34 cellular contexts compared by ENCODE assay signal in genomic region chr11:95566151-95566670, GRCh38.
DNase-seq lines count a peak whose midpoint lies in the region; ATAC-seq and TF ChIP-seq lines count a peak whose summit lies in the region.
"Had no signal": no experiment of that assay in that cellular context is flagged by ENCODE, and none has a peak within 500 bp of the region (broad histone marks: within the 10 kb centered on the region; RNA-seq: fewer than 3 reads in every experiment).

No MANE protein-coding gene starts in this region.

- H3K36me3 ChIP-seq in GM23248 (ENCODE audit: low read depth), result no peaks in the 10 kb centered on the region
- no peaks in the 10 kb centered on the region for H3K36me3 ChIP-seq in adipocyte (ENCODE audit: control insufficient read depth, insufficient read depth, low read length, severe bottlenecking)
- H3K36me3 ChIP-seq in neutrophil, result no peaks in the 10 kb centered on the region
- H3K36me3 ChIP-seq: heart right ventricle, right atrium auricular region, upper lobe of left lung had no signal

- peaks cover 25% of the 10 kb centered on the region; the same call in 1 of the 2 replicates for H3F3A ChIP-seq in GM23248 (ENCODE audit: insufficient read depth)

- DNase-seq in GM23248, result no peak
- peak; percentile 61 for DNase-seq in adipocyte (ENCODE audit: low read depth)
- DNase-seq in fibroblast of peridontal ligament (ENCODE audit: extremely low read depth), result peak; percentile 36
- DNase-seq in T1000 (lab: John Stamatoyannopoulos, UW), result no peak
- DNase-seq: activated CD4-positive, alpha-beta T cell treated with anti-CD3 and anti-CD28 coated beads for 36 hours; activated CD8-positive, alpha-beta memory T cell treated with anti-CD3 and anti-CD28 coated beads, Interleukin-2, amount 50 U/mL, for 48 hours; activated CD8-positive, alpha-beta T cell treated with anti-CD3 and anti-CD28 coated beads for 36 hours; activated naive CD4-positive, alpha-beta T cell treated with anti-CD3 and anti-CD28 coated beads, Interleukin-2, amount 10 ng/mL, durations not matched to agents 7 days and 5 days; amniotic stem cell; Caco-2; DMS79 treated with DMSO at 0.1 percent for 48 hours; effector memory CD4-positive, alpha-beta T cell; foreskin keratinocyte; GF-D8; heart right ventricle; kidney glomerular epithelial cell; naive thymus-derived CD4-positive, alpha-beta T cell; NCI-H1105; NCI-H187 treated with DMSO at 0.1 percent for 48 hours; NCI-H2171 treated with DMSO at 0.1 percent for 48 hours; NCI-H510A; PC-3; small intestine; stimulated activated naive CD4-positive, alpha-beta T cell; upper lobe of left lung had no signal

- H3K4me2 ChIP-seq in GM23248 (ENCODE audit: unreplicated experiment), result peak overlapping the region; percentile 22
- H3K4me2 ChIP-seq: GM23338 had no signal

- H3K27ac ChIP-seq in GM23248 (no peak overlapping the region), neutrophil (peak overlapping the region; percentile 19)
- H3K27ac ChIP-seq: C4-2B, epithelial cell of prostate, foreskin keratinocyte, heart right ventricle, right atrium auricular region, upper lobe of left lung, VCaP had no signal

- no peaks in the 10 kb centered on the region for H3K27me3 ChIP-seq in GM23248 (replicated peaks; ENCODE audit: insufficient read depth)
- no peaks in the 10 kb centered on the region for H3K27me3 ChIP-seq in adipocyte (replicated peaks; ENCODE audit: control insufficient read depth, insufficient read depth, low read length)
- H3K27me3 ChIP-seq in neutrophil, result no peaks in the 10 kb centered on the region
- H3K27me3 ChIP-seq: foreskin keratinocyte, heart right ventricle, right atrium auricular region, upper lobe of left lung had no signal

- H3K4me1 ChIP-seq in GM23248 (ENCODE audit: insufficient read depth) (peaks cover 49% of the 10 kb centered on the region), adipocyte (ENCODE audit: control insufficient read depth, insufficient read depth, low read length) (peaks cover 53% of the 10 kb centered on the region), neutrophil (ENCODE audit: control insufficient read depth in 1 of 2, insufficient read depth in 1 of 2, low read depth in 1 of 2, low read length in 1 of 2) (peaks cover 0 to 17% of the 10 kb centered on the region in 2 experiments)
- H3K4me1 ChIP-seq: Caco-2, upper lobe of left lung had no signal

- ATAC-seq in GM18873 (IDR thresholded peaks at IDR 0.05; ENCODE audit: low FRiP score, unreplicated experiment) (no peak), HG03196 (IDR thresholded peaks at IDR 0.05; ENCODE audit: unreplicated experiment) (no peak)
- ATAC-seq: activated CD4-positive, alpha-beta T cell treated with anti-CD3 and anti-CD28 coated beads for 36 hours; activated CD8-positive, alpha-beta T cell treated with anti-CD3 and anti-CD28 coated beads for 36 hours; foreskin keratinocyte; GM23338; heart right ventricle; naive thymus-derived CD4-positive, alpha-beta T cell; PC-3; SK-N-SH treated with all-trans-retinoic acid at 6 μM for 48 hours had no signal

- H3K9ac ChIP-seq in GM23248 (no peak overlapping the region), adipocyte (ENCODE audit: low read length) (peak overlapping the region; percentile 10)

- WGBS in GM23248 (ENCODE audit: low coverage in 1 of 2, low lambda C conversion rate in 2 of 2, missing lambda C conversion rate in 2 of 2), 2 experiments, result 26 to 40% methylated on average over 1 of the region's 1 CpG

- H3K9me3 ChIP-seq in GM23248 (ENCODE audit: low read depth) (no peaks in the 10 kb centered on the region), adipocyte (ENCODE audit: control insufficient read depth, low read length) (peaks cover 9% of the 10 kb centered on the region), neutrophil (no peaks in the 10 kb centered on the region)

- no peaks in the 10 kb centered on the region; the same call in 1 of the 2 replicates for H3K9me2 ChIP-seq in GM23248 (ENCODE audit: insufficient read depth)

- H4K20me1 ChIP-seq in GM23248 (ENCODE audit: insufficient read depth), result no peaks in the 10 kb centered on the region

- TF ChIP-seq CTCF in neutrophil (IDR thresholded peaks at IDR 0.05), result no peak

- in situ Hi-C loops in GM23248 (cut with MboI), result no loop called here

- no peaks in the 10 kb centered on the region for H3K79me2 ChIP-seq in GM23248 (ENCODE audit: insufficient read depth)

- H2AFZ ChIP-seq in GM23248, result no peak overlapping the region
- H2AFZ ChIP-seq: GM23338 had no signal

- no peak overlapping the region for H3K4me3 ChIP-seq in GM23248
- no peak overlapping the region for H3K4me3 ChIP-seq in adipocyte (ENCODE audit: low read length)
- no peak overlapping the region for H3K4me3 ChIP-seq in neutrophil (ENCODE audit: low read depth in 1 of 2, low read length in 1 of 2)
- H3K4me3 ChIP-seq: GM23338, heart right ventricle, right atrium auricular region, upper lobe of left lung had no signal

Comparison
In these comparisons a context has a peak if more than half of its experiments do, and no peak if none do; other contexts are left out.
1. DNase-seq: peak in adipocyte (single experiment) and fibroblast of peridontal ligament (single experiment); none in GM23248 (single experiment) and T1000 (single experiment).